In genomic region chr20:23270427-23270911, GRCh38 we compare ENCODE assay signal across 13 cellular contexts.
A peak's percentile ranks its signal among the peaks of the same experiment; 100 is the strongest.
DNase-seq lines count a peak whose midpoint lies in the region; ATAC-seq, FAIRE-seq and TF ChIP-seq lines count a peak whose summit lies in the region.
"Had no signal": no experiment of that assay in that cellular context is flagged by ENCODE, and none has a peak within 500 bp of the region (broad histone marks: within the 10 kb centered on the region; RNA-seq: fewer than 3 reads in every experiment).

No MANE protein-coding gene starts in this region.

- ATAC-seq in left cardiac atrium (peak in 1 of 2 donors; percentile 70), sciatic nerve (peak; percentile 68), HG02571 (IDR thresholded peaks at IDR 0.05; ENCODE audit: unreplicated experiment) (no peak)
- ATAC-seq: activated T-cell treated with anti-CD3 and anti-CD28 coated beads, Interleukin-2, amount 50 U/mL, for 72 hours; naive thymus-derived CD8-positive, alpha-beta T cell had no signal

- TF ChIP-seq POLR2A in H54 (IDR thresholded peaks at IDR 0.05; ENCODE audit: low read depth, low read length), result no peak

- in situ Hi-C loops in astrocyte of the spinal cord (cut with HindIII; ENCODE audit: low sequenced_read_pairs), result no loop called here

- intact Hi-C loops in left cardiac atrium (cut with DNase I), result no loop called here
- intact Hi-C loops in sciatic nerve (cut with DNase I), result no loop called here

- no peak for FAIRE-seq in H54 (lab: Jason Lieb, UNC)

- H3K4me3 ChIP-seq in astrocyte of the spinal cord (ENCODE audit: low read depth, low read length), result no peak overlapping the region

- DNase-seq in EH (ENCODE audit: low read depth), result peak; percentile 3
- peak; percentile 91 for DNase-seq in astrocyte of the spinal cord (ENCODE audit: low read depth, low spot score)
- DNase-seq in left cardiac atrium, result peak; percentile 38
- DNase-seq in sciatic nerve (ENCODE audit: low spot score), result no peak
- DNase-seq in H54 (ENCODE audit: insufficient read length, low spot score), result no peak
- no peak for DNase-seq in SHP77 treated with DMSO at 0.1 percent for 48 hours (lab: John Stamatoyannopoulos, UW)
- DNase-seq in T-helper 1 cell, result no peak
- DNase-seq: activated T-cell treated with anti-CD3 and anti-CD28 coated beads, Interleukin-2, amount 50 U/mL, for 72 hours; HCEC 1CT; hippocampal formation; naive thymus-derived CD8-positive, alpha-beta T cell; stimulated activated CD4-positive, alpha-beta T cell treated with anti-CD3 and anti-CD28 coated beads, Interleukin-4, amount 100 ng/mL, for 1 hour had no signal

- TF ChIP-seq CTCF in astrocyte of the spinal cord (IDR thresholded peaks at IDR 0.05; ENCODE audit: low read depth, low read length), result no peak

Comparison
In these comparisons a context has a peak if more than half of its experiments do, and no peak if none do; other contexts are left out.
1. DNase-seq: peak in EH (single experiment), astrocyte of the spinal cord (single experiment) and left cardiac atrium (single experiment); none in sciatic nerve (single experiment), H54 (single experiment), SHP77 treated with DMSO at 0.1 percent for 48 hours (single experiment) and T-helper 1 cell (0 of 5).